Comparison of ENCODE assay signal across 8 cellular contexts in genomic region chr2:241317391-241317790, GRCh38. TPM values are rescaled to one million over a fixed set of nuclear protein-coding genes. Genes with fewer than 3 reads are reported as not detected.
DNase-seq lines count a peak whose midpoint lies in the region; TF ChIP-seq lines count a peak whose summit lies in the region.

No MANE protein-coding gene starts in this region.

- H3K36me3 ChIP-seq in skeletal muscle tissue (ENCODE audit: control insufficient read depth in 3 of 3, insufficient read depth in 3 of 3, low read length in 3 of 3): no peaks in the 10 kb centered on the region

- peak overlapping the region; percentile 93 to 97 (median 94) for H3K9ac ChIP-seq in skeletal muscle tissue (ENCODE audit: low read depth in 1 of 3, low read length in 3 of 3)

- H3K27ac ChIP-seq in skeletal muscle tissue (ENCODE audit: low read depth, low read length): peak overlapping the region; percentile 99

- peak; percentile 25 for DNase-seq in NCI-H82 (lab: John Stamatoyannopoulos, UW)
- DNase-seq in NCI-H82 treated with DMSO at 0.1 percent for 48 hours (lab: John Stamatoyannopoulos, UW; ENCODE audit: unreplicated experiment): no peak
- DNase-seq in SIG-M5 treated with dmso at 0.1 percent for 504 hours (lab: John Stamatoyannopoulos, UW; ENCODE audit: unreplicated experiment): peak; percentile 73
- no peak for DNase-seq in fibroblast of pulmonary artery (ENCODE audit: low read depth)
- DNase-seq in foreskin melanocyte: no peak
- no peak for DNase-seq in iPS-NIHi7 (ENCODE audit: extremely low spot score)
- no peak for DNase-seq in retina

- H3K4me3 ChIP-seq in fibroblast of pulmonary artery (replicated peaks; ENCODE audit: low read depth, low read length) (peak overlapping the region; percentile 94), skeletal muscle tissue (ENCODE audit: low read length in 3 of 3) (peak overlapping the region in 2 of 3 donors; percentile 95 to 96)

- TF ChIP-seq CTCF in fibroblast of pulmonary artery (IDR thresholded peaks at IDR 0.05; ENCODE audit: low read length, missing control alignments): no peak

- H3K27me3 ChIP-seq in skeletal muscle tissue (ENCODE audit: control insufficient read depth in 3 of 3, insufficient read depth in 3 of 3, low read length in 3 of 3): no peaks in the 10 kb centered on the region

- peaks cover 62 to 70% (median 66%) of the 10 kb centered on the region in 3 donors for H3K4me1 ChIP-seq in skeletal muscle tissue (ENCODE audit: control insufficient read depth in 3 of 3, insufficient read depth in 3 of 3, low read length in 3 of 3)

- H3K9me3 ChIP-seq in skeletal muscle tissue (ENCODE audit: control insufficient read depth in 3 of 3, low read length in 3 of 3): no peaks in the 10 kb centered on the region

RNA-seq across cellular contexts. Expression of gene SEPTIN2, which starts 1.7 kb away (rescaled TPM):
- 291 TPM for total RNA-seq in skeletal muscle tissue

RNA-seq across cellular contexts. Expression of gene HDLBP, which starts 1.9 kb away (rescaled TPM):
- total RNA-seq in skeletal muscle tissue: 473 TPM

RNA-seq across cellular contexts. Expression of gene FARP2, which starts 38.7 kb away (rescaled TPM):
- 21.9 TPM for total RNA-seq in skeletal muscle tissue

Comparison
In these comparisons a context has a peak if more than half of its experiments do, and no peak if none do; other contexts are left out.
1. DNase-seq: peak in NCI-H82 (single experiment) and SIG-M5 treated with dmso at 0.1 percent for 504 hours (single experiment); none in NCI-H82 treated with DMSO at 0.1 percent for 48 hours (single experiment), fibroblast of pulmonary artery (single experiment), foreskin melanocyte (single experiment), iPS-NIHi7 (single experiment) and retina (single experiment).